Comparison of ENCODE assay signal across 8 cellular contexts in genomic region chr1:90810681-90811080, GRCh38.
"Had no signal": no experiment of that assay in that cellular context is flagged by ENCODE, and none has a peak within 500 bp of the region (broad histone marks: within the 10 kb centered on the region; RNA-seq: fewer than 3 reads in every experiment).

No MANE protein-coding gene starts in this region.

- FAIRE-seq: G401.6, GM12878, GM12891, GM12892, GM18507, GM19239 had no signal

- DNase-seq: GDM1, GF-D8 had no signal

- H3K4me3 ChIP-seq: GM12878 had no signal

- ATAC-seq: GM12878 had no signal
